ENCODE assay signal across 20 cellular contexts in the genomic region with DNA sequence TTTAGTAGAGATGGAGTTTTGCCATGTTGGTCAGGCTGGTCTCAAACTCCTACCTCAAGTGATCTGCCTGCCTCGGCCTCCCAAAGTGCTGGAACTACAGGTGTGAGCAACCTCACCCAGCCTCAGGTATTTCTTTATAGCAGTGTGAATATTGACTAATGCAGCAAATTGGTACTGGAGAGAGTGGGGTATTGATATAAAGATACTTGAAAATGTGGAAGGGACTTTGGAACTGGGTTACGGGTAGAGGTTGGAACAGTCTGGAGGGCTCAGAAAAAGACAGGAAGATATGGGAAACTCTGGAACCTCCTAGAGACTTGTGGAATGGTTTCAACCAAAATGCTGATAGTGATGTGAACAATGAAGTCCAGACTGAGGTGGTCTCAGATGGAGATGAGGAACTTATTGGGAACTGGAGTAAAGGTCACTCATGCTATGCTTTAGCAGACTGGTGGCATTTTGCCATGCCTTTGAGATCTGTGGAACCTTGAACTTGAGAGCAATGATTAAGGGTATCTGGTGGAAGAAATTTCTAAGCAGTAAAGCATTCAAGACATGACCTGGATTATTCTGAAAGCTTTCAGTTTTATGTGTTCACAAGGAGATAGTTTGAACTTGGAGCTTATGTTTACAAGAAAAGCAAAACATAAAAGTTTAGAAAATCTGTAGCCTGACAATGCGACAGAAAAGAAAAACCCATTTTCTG.
DNase-seq lines count a peak whose midpoint lies in the region; ATAC-seq and TF ChIP-seq lines count a peak whose summit lies in the region.
"Had no signal": no experiment of that assay in that cellular context is flagged by ENCODE, and none has a peak within 500 bp of the region (broad histone marks: within the 10 kb centered on the region; RNA-seq: fewer than 3 reads in every experiment).

No MANE protein-coding gene starts in this region.

- no peak for TF ChIP-seq CTCF in left ventricle myocardium inferior (IDR thresholded peaks at IDR 0.05; ENCODE audit: borderline replicate concordance)

- no peak overlapping the region for H3K4me3 ChIP-seq in left ventricle myocardium inferior
- H3K4me3 ChIP-seq: stomach had no signal

- peaks cover 7% of the 10 kb centered on the region for H3K36me3 ChIP-seq in left ventricle myocardium inferior

- H3K36me3 Mint-ChIP-seq in memory B cell: peaks cover 28% of the 10 kb centered on the region

- peak overlapping the region; percentile 80 for H3K27ac Mint-ChIP-seq in memory B cell
- H3K27ac Mint-ChIP-seq: activated naive CD8-positive, alpha-beta T cell treated with anti-CD3 and anti-CD28 coated beads, Interleukin-2, amount 10 ng/mL, durations not matched to agents 7 days and 5 days; brain; HFFc6 had no signal

- DNase-seq in left ventricle myocardium inferior: no peak
- no peak for DNase-seq in cardiac septum (ENCODE audit: low spot score)
- DNase-seq in amniotic epithelial cell (ENCODE audit: low read depth): peak; percentile 14
- no peak for DNase-seq in memory B cell (ENCODE audit: low spot score in 2 of 2)
- no peak for DNase-seq in activated CD4-positive, CD25-positive, alpha-beta regulatory T cell (lab: John Stamatoyannopoulos, UW)
- DNase-seq in stimulated activated CD4-positive, alpha-beta T cell treated with anti-CD3 and anti-CD28 coated beads, Interleukin-4, amount 100 ng/mL, for 24 hours: no peak
- DNase-seq in NCI-H510A treated with DMSO at 0.1 percent for 48 hours (lab: John Stamatoyannopoulos, UW): no peak
- DNase-seq: activated naive CD8-positive, alpha-beta T cell treated with anti-CD3 and anti-CD28 coated beads, Interleukin-2, amount 10 ng/mL, durations not matched to agents 7 days and 5 days; DMS 273 treated with DMSO at 0.1 percent for 48 hours; HFFc6; NCI-H1092 treated with DMSO at 0.1 percent for 48 hours; NCI-H2029 treated with DMSO at 0.1 percent for 48 hours; NCI-H226; Right ventricle myocardium superior; stimulated activated CD4-positive, alpha-beta T cell treated with anti-CD3 and anti-CD28 coated beads, Interleukin-12 subunit alpha, Interleukin-12 subunit beta, amount 100 ng/mL, for 4 hours; stomach had no signal

- no peaks in the 10 kb centered on the region for H3K27me3 ChIP-seq in left ventricle myocardium inferior (ENCODE audit: low read depth)
- H3K27me3 ChIP-seq: stomach had no signal

- peaks cover 25% of the 10 kb centered on the region for H3K4me1 Mint-ChIP-seq in memory B cell

- ATAC-seq in memory B cell (ENCODE audit: low read depth) (no peak), HG02642 (IDR thresholded peaks at IDR 0.05; ENCODE audit: poor library complexity, unreplicated experiment) (no peak)
- ATAC-seq: activated CD4-positive, CD25-positive, alpha-beta regulatory T cell treated with anti-CD3 and anti-CD28 coated beads, Interleukin-2, amount 50 U/mL, for 24 hours had no signal

- no peaks in the 10 kb centered on the region for H3K9me3 ChIP-seq in left ventricle myocardium inferior (replicated peaks)
- H3K9me3 ChIP-seq: stomach had no signal

- H3K27me3 Mint-ChIP-seq in memory B cell: no peaks in the 10 kb centered on the region
- H3K27me3 Mint-ChIP-seq: activated naive CD8-positive, alpha-beta T cell treated with anti-CD3 and anti-CD28 coated beads, Interleukin-2, amount 10 ng/mL, durations not matched to agents 7 days and 5 days; brain had no signal

- no peak overlapping the region for H3K4me3 Mint-ChIP-seq in memory B cell
- H3K4me3 Mint-ChIP-seq: activated naive CD8-positive, alpha-beta T cell treated with anti-CD3 and anti-CD28 coated beads, Interleukin-2, amount 10 ng/mL, durations not matched to agents 7 days and 5 days; brain; HFFc6 had no signal

- intact Hi-C loops in left ventricle myocardium inferior (cut with micrococcal nuclease) (no loop called here), cardiac septum (cut with DNase I) (no loop called here)

- H3K27ac ChIP-seq in left ventricle myocardium inferior (replicated peaks): peak overlapping the region; percentile 8
- H3K27ac ChIP-seq: C4-2B had no signal

- no peaks in the 10 kb centered on the region for H3K9me3 Mint-ChIP-seq in memory B cell
- H3K9me3 Mint-ChIP-seq: HFFc6 had no signal

- H3K4me1 ChIP-seq in left ventricle myocardium inferior: peaks cover 15% of the 10 kb centered on the region
